Comparison of ENCODE assay signal across 18 cellular contexts in genomic region chr21:32330784-32331311, GRCh38. TPM values are rescaled to one million over a fixed set of nuclear protein-coding genes. Genes with fewer than 3 reads are reported as not detected.
DNase-seq lines count a peak whose midpoint lies in the region; ATAC-seq lines count a peak whose summit lies in the region.
"Had no signal": no experiment of that assay in that cellular context is flagged by ENCODE, and none has a peak within 500 bp of the region (broad histone marks: within the 10 kb centered on the region; RNA-seq: fewer than 3 reads in every experiment).

No MANE protein-coding gene starts in this region.

- no peak overlapping the region for H3K18ac ChIP-seq in trophoblast cell (ENCODE audit: low read length)

- DNase-seq in Ammon's horn (ENCODE audit: low spot score) (peak; percentile 60), NCI-H146 treated with DMSO at 0.1 percent for 48 hours (lab: John Stamatoyannopoulos, UW; ENCODE audit: unreplicated experiment) (peak; percentile 89), foreskin melanocyte (peak; percentile 64), trophoblast cell (no peak), SIG-M5 treated with dmso at 0.1 percent for 504 hours (lab: John Stamatoyannopoulos, UW; ENCODE audit: unreplicated experiment) (no peak), DMS53 treated with DMSO at 0.1 percent for 48 hours (lab: John Stamatoyannopoulos, UW; ENCODE audit: unreplicated experiment) (no peak), left cardiac atrium (no peak)
- DNase-seq: activated CD8-positive, alpha-beta T cell treated with anti-CD3 and anti-CD28 coated beads, Interleukin-2, amount 10 ng/mL, durations not matched to agents 7 days and 5 days; central memory CD4-positive, alpha-beta T cell; effector memory CD8-positive, alpha-beta T cell; left colon; MM.1S; NCI-H187 treated with DMSO at 0.1 percent for 48 hours; NCI-H510A treated with DMSO at 0.1 percent for 48 hours; spleen; T-helper 2 cell had no signal

- no peak overlapping the region for H4K8ac ChIP-seq in trophoblast cell (ENCODE audit: low read depth, low read length)

- no peaks in the 10 kb centered on the region for H3K9me3 ChIP-seq in trophoblast cell (ENCODE audit: insufficient read depth, low read depth, low read length)
- H3K9me3 ChIP-seq: spleen had no signal

- H3K4me1 ChIP-seq in trophoblast cell (ENCODE audit: control insufficient read depth in 1 of 2, insufficient read depth in 2 of 2, low read length in 2 of 2): no peaks in the 10 kb centered on the region

- no peak overlapping the region for H3K9ac ChIP-seq in trophoblast cell (ENCODE audit: low read length)

- H4K91ac ChIP-seq in trophoblast cell (ENCODE audit: low read depth, low read length): no peak overlapping the region

- H3K4me3 ChIP-seq in trophoblast cell (ENCODE audit: low read depth, low read length): peak overlapping the region; percentile 56
- H3K4me3 ChIP-seq: spleen had no signal

- H4K12ac ChIP-seq in trophoblast cell (ENCODE audit: low read depth, low read length): no peak overlapping the region

- H3K36me3 ChIP-seq in trophoblast cell (ENCODE audit: control insufficient read depth in 1 of 2, insufficient read depth in 2 of 2, low read length in 2 of 2): peaks cover 27 to 32% of the 10 kb centered on the region in 2 experiments

- no peak overlapping the region for H2BK12ac ChIP-seq in trophoblast cell (ENCODE audit: low read length)

- H2AFZ ChIP-seq in trophoblast cell (ENCODE audit: insufficient read depth, low read length, poor library complexity): no peak overlapping the region

- ATAC-seq in left cardiac atrium (no peak), GM21619 (IDR thresholded peaks at IDR 0.05; ENCODE audit: unreplicated experiment) (no peak)
- ATAC-seq: activated CD8-positive, alpha-beta T cell treated with anti-CD3 and anti-CD28 coated beads, Interleukin-2, amount 10 ng/mL, durations not matched to agents 7 days and 5 days; effector memory CD8-positive, alpha-beta T cell; left colon; Right ventricle myocardium inferior had no signal

- H2BK120ac ChIP-seq in trophoblast cell (ENCODE audit: insufficient read depth, low read length, poor library complexity): no peak overlapping the region

- no peaks in the 10 kb centered on the region for H3K79me2 ChIP-seq in trophoblast cell (ENCODE audit: control insufficient read depth, insufficient read depth, low read length, poor library complexity)

- H3K27me3 ChIP-seq in trophoblast cell (ENCODE audit: insufficient read depth, low read length): no peaks in the 10 kb centered on the region
- H3K27me3 ChIP-seq: spleen had no signal

- no peak overlapping the region for H3K23ac ChIP-seq in trophoblast cell (ENCODE audit: low read length)

- no peak overlapping the region for H3K4me2 ChIP-seq in trophoblast cell (ENCODE audit: low read length)

- H3K79me1 ChIP-seq in trophoblast cell (ENCODE audit: low read length): no peaks in the 10 kb centered on the region

- no peak overlapping the region for H2AK5ac ChIP-seq in trophoblast cell (ENCODE audit: low read length)

- WGBS in trophoblast cell (ENCODE audit: extremely low coverage, insufficient coverage, insufficient read length): no CpG with 5 or more reads among the region's 4 CpGs

- no peak overlapping the region for H3K4ac ChIP-seq in trophoblast cell (ENCODE audit: low read depth, low read length)

- H2BK5ac ChIP-seq in trophoblast cell (ENCODE audit: low read depth, low read length, poor library complexity): no peak overlapping the region

- no peak overlapping the region for H3K27ac ChIP-seq in trophoblast cell (ENCODE audit: low read depth, low read length)
- H3K27ac ChIP-seq: spleen had no signal

- no peak overlapping the region for H3K14ac ChIP-seq in trophoblast cell (ENCODE audit: low read length)

- intact Hi-C loops in left cardiac atrium (cut with DNase I): no loop called here

RNA-seq across cellular contexts. Expression of gene MRAP, which starts 32.2 kb away (rescaled TPM):
- not detected in 2 replicates for polyA plus RNA-seq in trophoblast cell (2013)
- 10 to 100 TPM; 15.0 to 22.3 TPM for total RNA-seq in left cardiac atrium
- total RNA-seq: activated CD8-positive, alpha-beta T cell treated with anti-CD3 and anti-CD28 coated beads, Interleukin-2, amount 10 ng/mL, durations not matched to agents 7 days and 5 days; left colon; spleen had no signal

RNA-seq across cellular contexts. Expression of gene MIS18A, which starts 52.0 kb away (rescaled TPM):
- 26.5 and 27.5 TPM in 2 replicates for polyA plus RNA-seq in trophoblast cell (2013)
- 1 to 10 TPM; 3.6 to 4.5 TPM for total RNA-seq in left cardiac atrium

Comparison
In these comparisons a context has a peak if more than half of its experiments do, and no peak if none do; other contexts are left out.
1. DNase-seq: peak in Ammon's horn (single experiment), NCI-H146 treated with DMSO at 0.1 percent for 48 hours (single experiment) and foreskin melanocyte (single experiment); none in trophoblast cell (0 of 2), SIG-M5 treated with dmso at 0.1 percent for 504 hours (single experiment), DMS53 treated with DMSO at 0.1 percent for 48 hours (single experiment) and left cardiac atrium (single experiment).